In the genomic region with DNA sequence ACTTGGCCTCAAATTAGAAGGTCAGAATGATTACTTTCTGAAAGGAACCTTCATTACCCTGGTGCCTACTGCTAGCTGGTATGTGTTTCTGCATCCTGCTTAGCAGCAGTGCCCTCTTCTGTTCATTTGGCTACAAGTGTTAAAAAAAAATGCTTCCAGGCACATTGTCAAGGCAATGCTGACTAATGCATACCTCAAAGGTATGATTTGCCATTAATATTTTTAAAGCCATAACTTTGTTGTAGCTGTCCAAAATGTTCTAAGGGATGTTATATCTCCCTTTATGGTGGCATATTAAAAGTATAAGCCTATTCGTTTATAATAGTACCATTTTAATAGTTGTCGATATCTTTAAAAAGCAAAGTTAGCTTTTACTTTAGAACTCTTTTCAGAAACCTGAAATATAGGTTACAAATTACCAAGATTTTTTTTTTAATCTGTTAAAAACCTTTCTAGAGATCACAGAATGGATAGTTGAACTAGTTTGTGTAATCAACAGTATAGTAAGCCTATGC, we compare ENCODE assay signal across 1 cellular context.
TF ChIP-seq lines count a peak whose summit lies in the region.

No MANE protein-coding gene starts in this region.

TF ChIP-seq in SK-N-SH, 30 proteins besides CTCF, POLR2A, EP300 and RAD21 (continued from another document):
- TF ChIP-seq, protein P1, sequence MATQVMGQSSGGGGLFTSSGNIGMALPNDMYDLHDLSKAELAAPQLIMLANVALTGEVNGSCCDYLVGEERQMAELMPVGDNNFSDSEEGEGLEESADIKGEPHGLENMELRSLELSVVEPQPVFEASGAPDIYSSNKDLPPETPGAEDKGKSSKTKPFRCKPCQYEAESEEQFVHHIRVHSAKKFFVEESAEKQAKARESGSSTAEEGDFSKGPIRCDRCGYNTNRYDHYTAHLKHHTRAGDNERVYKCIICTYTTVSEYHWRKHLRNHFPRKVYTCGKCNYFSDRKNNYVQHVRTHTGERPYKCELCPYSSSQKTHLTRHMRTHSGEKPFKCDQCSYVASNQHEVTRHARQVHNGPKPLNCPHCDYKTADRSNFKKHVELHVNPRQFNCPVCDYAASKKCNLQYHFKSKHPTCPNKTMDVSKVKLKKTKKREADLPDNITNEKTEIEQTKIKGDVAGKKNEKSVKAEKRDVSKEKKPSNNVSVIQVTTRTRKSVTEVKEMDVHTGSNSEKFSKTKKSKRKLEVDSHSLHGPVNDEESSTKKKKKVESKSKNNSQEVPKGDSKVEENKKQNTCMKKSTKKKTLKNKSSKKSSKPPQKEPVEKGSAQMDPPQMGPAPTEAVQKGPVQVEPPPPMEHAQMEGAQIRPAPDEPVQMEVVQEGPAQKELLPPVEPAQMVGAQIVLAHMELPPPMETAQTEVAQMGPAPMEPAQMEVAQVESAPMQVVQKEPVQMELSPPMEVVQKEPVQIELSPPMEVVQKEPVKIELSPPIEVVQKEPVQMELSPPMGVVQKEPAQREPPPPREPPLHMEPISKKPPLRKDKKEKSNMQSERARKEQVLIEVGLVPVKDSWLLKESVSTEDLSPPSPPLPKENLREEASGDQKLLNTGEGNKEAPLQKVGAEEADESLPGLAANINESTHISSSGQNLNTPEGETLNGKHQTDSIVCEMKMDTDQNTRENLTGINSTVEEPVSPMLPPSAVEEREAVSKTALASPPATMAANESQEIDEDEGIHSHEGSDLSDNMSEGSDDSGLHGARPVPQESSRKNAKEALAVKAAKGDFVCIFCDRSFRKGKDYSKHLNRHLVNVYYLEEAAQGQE (IDR thresholded peaks at IDR 0.05; ENCODE audit: low read depth, low read length), result no peak
- no peak for TF ChIP-seq FOXM1 (IDR thresholded peaks at IDR 0.05; ENCODE audit: low read depth)
- TF ChIP-seq, protein P2, sequence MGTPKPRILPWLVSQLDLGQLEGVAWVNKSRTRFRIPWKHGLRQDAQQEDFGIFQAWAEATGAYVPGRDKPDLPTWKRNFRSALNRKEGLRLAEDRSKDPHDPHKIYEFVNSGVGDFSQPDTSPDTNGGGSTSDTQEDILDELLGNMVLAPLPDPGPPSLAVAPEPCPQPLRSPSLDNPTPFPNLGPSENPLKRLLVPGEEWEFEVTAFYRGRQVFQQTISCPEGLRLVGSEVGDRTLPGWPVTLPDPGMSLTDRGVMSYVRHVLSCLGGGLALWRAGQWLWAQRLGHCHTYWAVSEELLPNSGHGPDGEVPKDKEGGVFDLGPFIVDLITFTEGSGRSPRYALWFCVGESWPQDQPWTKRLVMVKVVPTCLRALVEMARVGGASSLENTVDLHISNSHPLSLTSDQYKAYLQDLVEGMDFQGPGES (IDR thresholded peaks at IDR 0.05; ENCODE audit: low read depth, low read length), result no peak
- TF ChIP-seq NRF1 (IDR thresholded peaks at IDR 0.05; ENCODE audit: low read depth, low read length), result no peak
- TF ChIP-seq FOXJ3 (CRISPR knock-in tag; IDR thresholded peaks at IDR 0.05), result no peak
- no peak for TF ChIP-seq TAF1 (IDR thresholded peaks at IDR 0.05; ENCODE audit: borderline replicate concordance, low read depth, low read length)
- no peak for TF ChIP-seq GABPA (IDR thresholded peaks at IDR 0.05; ENCODE audit: low read depth)
- TF ChIP-seq RXRA (IDR thresholded peaks at IDR 0.05; ENCODE audit: borderline replicate concordance, low read depth), result no peak
- no peak for TF ChIP-seq TCF12 (IDR thresholded peaks at IDR 0.05)
- TF ChIP-seq FOSL2 (IDR thresholded peaks at IDR 0.05; ENCODE audit: borderline replicate concordance, low read depth), result peak; percentile 39; the same call in 1 of the 2 replicates
- no peak for TF ChIP-seq CHD2 (IDR thresholded peaks at IDR 0.05; ENCODE audit: low read length, partially characterized antibody)
- TF ChIP-seq, protein P3, sequence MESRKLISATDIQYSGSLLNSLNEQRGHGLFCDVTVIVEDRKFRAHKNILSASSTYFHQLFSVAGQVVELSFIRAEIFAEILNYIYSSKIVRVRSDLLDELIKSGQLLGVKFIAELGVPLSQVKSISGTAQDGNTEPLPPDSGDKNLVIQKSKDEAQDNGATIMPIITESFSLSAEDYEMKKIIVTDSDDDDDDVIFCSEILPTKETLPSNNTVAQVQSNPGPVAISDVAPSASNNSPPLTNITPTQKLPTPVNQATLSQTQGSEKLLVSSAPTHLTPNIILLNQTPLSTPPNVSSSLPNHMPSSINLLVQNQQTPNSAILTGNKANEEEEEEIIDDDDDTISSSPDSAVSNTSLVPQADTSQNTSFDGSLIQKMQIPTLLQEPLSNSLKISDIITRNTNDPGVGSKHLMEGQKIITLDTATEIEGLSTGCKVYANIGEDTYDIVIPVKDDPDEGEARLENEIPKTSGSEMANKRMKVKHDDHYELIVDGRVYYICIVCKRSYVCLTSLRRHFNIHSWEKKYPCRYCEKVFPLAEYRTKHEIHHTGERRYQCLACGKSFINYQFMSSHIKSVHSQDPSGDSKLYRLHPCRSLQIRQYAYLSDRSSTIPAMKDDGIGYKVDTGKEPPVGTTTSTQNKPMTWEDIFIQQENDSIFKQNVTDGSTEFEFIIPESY (IDR thresholded peaks at IDR 0.05; ENCODE audit: borderline replicate concordance, low read depth), result no peak
- TF ChIP-seq SIN3A (IDR thresholded peaks at IDR 0.05; ENCODE audit: borderline replicate concordance, low read depth, low read length), result no peak
- no peak for TF ChIP-seq NFIC (IDR thresholded peaks at IDR 0.05; ENCODE audit: borderline replicate concordance)
- TF ChIP-seq RFX5 (IDR thresholded peaks at IDR 0.05; ENCODE audit: low read length), result no peak
- no peak for TF ChIP-seq MXI1 (IDR thresholded peaks at IDR 0.05; ENCODE audit: low read depth, low read length)
- TF ChIP-seq JUND (IDR thresholded peaks at IDR 0.05), result peak; percentile 31; the same call in 1 of the 2 replicates
- no peak for TF ChIP-seq TEAD4 (IDR thresholded peaks at IDR 0.05; ENCODE audit: borderline replicate concordance, insufficient read depth)
